Comparison of ENCODE assay signal across 13 cellular contexts in the genomic region with DNA sequence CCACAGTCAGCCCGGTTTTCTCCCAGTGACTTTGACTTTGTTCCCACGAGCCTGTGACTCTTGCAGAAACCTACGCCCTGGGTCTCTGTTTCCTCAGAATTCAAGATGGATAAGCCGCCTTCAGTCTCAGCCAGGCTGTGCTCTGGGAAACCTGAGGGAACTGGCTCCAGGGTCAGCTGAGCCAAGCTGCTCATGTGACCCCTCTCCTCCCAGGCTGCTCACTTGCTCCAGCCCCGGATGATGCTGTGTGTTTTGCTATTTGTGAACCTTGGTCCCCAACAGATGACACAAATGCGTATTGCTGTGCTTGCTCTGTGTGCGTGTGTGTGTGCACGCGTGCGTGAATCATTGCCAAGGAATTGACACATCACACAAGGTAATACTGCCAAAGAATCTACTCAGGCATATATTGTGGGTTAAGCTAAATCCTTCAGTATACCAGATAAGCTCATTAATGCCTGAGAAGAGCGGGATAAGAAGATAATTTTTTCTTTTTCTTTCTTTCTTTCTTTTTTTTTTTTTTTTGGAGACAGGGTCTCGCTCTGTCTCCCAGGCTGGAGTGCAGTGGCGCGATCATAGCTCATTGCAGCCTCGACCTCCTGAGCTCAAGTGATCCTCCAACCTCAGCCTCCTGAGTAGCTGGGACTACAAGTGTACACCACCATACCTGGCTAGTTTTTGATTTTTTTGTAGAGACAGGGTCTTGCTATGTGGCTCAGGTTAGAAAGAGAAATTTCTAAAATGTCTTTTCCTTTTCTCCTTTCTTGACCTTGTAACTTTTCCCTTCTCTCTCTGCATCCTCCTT. TPM values are rescaled to one million over a fixed set of nuclear protein-coding genes. Genes with fewer than 3 reads are reported as not detected.
DNase-seq lines count a peak whose midpoint lies in the region; ATAC-seq and TF ChIP-seq lines count a peak whose summit lies in the region.
"Had no signal": no experiment of that assay in that cellular context is flagged by ENCODE, and none has a peak within 500 bp of the region (broad histone marks: within the 10 kb centered on the region; RNA-seq: fewer than 3 reads in every experiment).

No MANE protein-coding gene starts in this region.

- no peaks in the 10 kb centered on the region for H3K36me3 ChIP-seq in kidney epithelial cell (ENCODE audit: control insufficient read depth, insufficient read depth, low read length)

- no peaks in the 10 kb centered on the region for H3K9me3 Mint-ChIP-seq in stimulated activated effector memory CD8-positive, alpha-beta T cell treated with anti-CD3 and anti-CD28 coated beads, Interleukin-12 subunit alpha, Interleukin-12 subunit beta, amount 100 ng/mL, for 72 hours
- H3K9me3 Mint-ChIP-seq: activated naive CD4-positive, alpha-beta T cell treated with anti-CD3 and anti-CD28 coated beads for 36 hours had no signal

- H3K27me3 ChIP-seq in kidney epithelial cell (ENCODE audit: control insufficient read depth, insufficient read depth, low read length): no peaks in the 10 kb centered on the region
- H3K27me3 ChIP-seq: testis had no signal

- H3K4me3 ChIP-seq in kidney epithelial cell (ENCODE audit: low read depth, low read length): no peak overlapping the region
- H3K4me3 ChIP-seq: testis had no signal

- intact Hi-C loops in Right ventricle myocardium inferior (cut with DNase I) (no loop called here), left cardiac atrium (cut with DNase I) (no loop called here)

- no peaks in the 10 kb centered on the region for H3K4me1 Mint-ChIP-seq in stimulated activated effector memory CD8-positive, alpha-beta T cell treated with anti-CD3 and anti-CD28 coated beads, Interleukin-12 subunit alpha, Interleukin-12 subunit beta, amount 100 ng/mL, for 72 hours

- ATAC-seq in Right ventricle myocardium inferior (peak; percentile 45), left cardiac atrium (no peak)
- peak; percentile 26 for ATAC-seq in stimulated activated effector memory CD8-positive, alpha-beta T cell treated with anti-CD3 and anti-CD28 coated beads, Interleukin-12 subunit alpha, Interleukin-12 subunit beta, amount 100 ng/mL, for 72 hours

- TF ChIP-seq CTCF in kidney epithelial cell (IDR thresholded peaks at IDR 0.05; ENCODE audit: insufficient read depth, low read length, poor library complexity, severe bottlenecking): no peak

- H3K36me3 Mint-ChIP-seq in stimulated activated effector memory CD8-positive, alpha-beta T cell treated with anti-CD3 and anti-CD28 coated beads, Interleukin-12 subunit alpha, Interleukin-12 subunit beta, amount 100 ng/mL, for 72 hours: no peaks in the 10 kb centered on the region

- no peak overlapping the region for H3K27ac Mint-ChIP-seq in stimulated activated effector memory CD8-positive, alpha-beta T cell treated with anti-CD3 and anti-CD28 coated beads, Interleukin-12 subunit alpha, Interleukin-12 subunit beta, amount 100 ng/mL, for 72 hours
- H3K27ac Mint-ChIP-seq: activated naive CD4-positive, alpha-beta T cell treated with anti-CD3 and anti-CD28 coated beads for 36 hours had no signal

- DNase-seq in Right ventricle myocardium inferior (ENCODE audit: missing footprints): no peak
- no peak for DNase-seq in left cardiac atrium
- peak; percentile 47 for DNase-seq in astrocyte of the hippocampus (ENCODE audit: low read depth, low spot score)
- DNase-seq in kidney epithelial cell (ENCODE audit: low read depth): peak; percentile 25
- DNase-seq in stimulated activated effector memory CD8-positive, alpha-beta T cell treated with anti-CD3 and anti-CD28 coated beads, Interleukin-12 subunit alpha, Interleukin-12 subunit beta, amount 100 ng/mL, for 72 hours (ENCODE audit: low spot score in 2 of 2): no peak
- no peak for DNase-seq in GM19238 (ENCODE audit: insufficient read length, low spot score)
- DNase-seq in NCI-H1694 treated with DMSO at 0.1 percent for 48 hours (lab: John Stamatoyannopoulos, UW): no peak
- no peak for DNase-seq in stimulated activated naive CD4-positive, alpha-beta T cell treated with Interleukin-2 at 50 U/mL for 16 hours (lab: John Stamatoyannopoulos, UW)
- DNase-seq: activated CD4-positive, alpha-beta T cell treated with anti-CD3 and anti-CD28 coated beads, Interleukin-2, amount 50 U/mL, for 1 hour; activated naive CD4-positive, alpha-beta T cell treated with anti-CD3 and anti-CD28 coated beads for 36 hours; cortex of kidney; DMS79; testis had no signal

- no peak overlapping the region for H3K4me3 Mint-ChIP-seq in stimulated activated effector memory CD8-positive, alpha-beta T cell treated with anti-CD3 and anti-CD28 coated beads, Interleukin-12 subunit alpha, Interleukin-12 subunit beta, amount 100 ng/mL, for 72 hours
- H3K4me3 Mint-ChIP-seq: activated naive CD4-positive, alpha-beta T cell treated with anti-CD3 and anti-CD28 coated beads for 36 hours had no signal

RNA-seq across cellular contexts. Expression of a gene that starts 29.2 kb away (rescaled TPM):
- total RNA-seq in Right ventricle myocardium inferior: 9.4 TPM
- total RNA-seq in left cardiac atrium: 10 to 100 TPM; 14.8 to 18.8 TPM
- total RNA-seq in kidney epithelial cell: 28.5 and 36.0 TPM in 2 replicates

Comparison
In these comparisons a context has a peak if more than half of its experiments do, and no peak if none do; other contexts are left out.
1. ATAC-seq: peak in Right ventricle myocardium inferior (single experiment) and stimulated activated effector memory CD8-positive, alpha-beta T cell treated with anti-CD3 and anti-CD28 coated beads, Interleukin-12 subunit alpha, Interleukin-12 subunit beta, amount 100 ng/mL, for 72 hours (single experiment); none in left cardiac atrium (0 of 2).
2. DNase-seq: peak in astrocyte of the hippocampus (single experiment) and kidney epithelial cell (single experiment); none in Right ventricle myocardium inferior (single experiment), left cardiac atrium (single experiment), stimulated activated effector memory CD8-positive, alpha-beta T cell treated with anti-CD3 and anti-CD28 coated beads, Interleukin-12 subunit alpha, Interleukin-12 subunit beta, amount 100 ng/mL, for 72 hours (0 of 2), GM19238 (single experiment), NCI-H1694 treated with DMSO at 0.1 percent for 48 hours (single experiment) and stimulated activated naive CD4-positive, alpha-beta T cell treated with Interleukin-2 at 50 U/mL for 16 hours (single experiment).